In genomic region chr1:183636334-183636682, GRCh38 we compare ENCODE assay signal across 8 cellular contexts. TPM values are rescaled to one million over a fixed set of nuclear protein-coding genes. Genes with fewer than 3 reads are reported as not detected.
DNase-seq lines count a peak whose midpoint lies in the region; ATAC-seq and TF ChIP-seq lines count a peak whose summit lies in the region.

No MANE protein-coding gene starts in this region.

- H3K79me2 ChIP-seq in ACC112 (ENCODE audit: control insufficient read depth, insufficient read depth, low read length, unreplicated experiment) = peaks cover 52% of the 10 kb centered on the region

- H3K9ac ChIP-seq in mucosa of stomach (ENCODE audit: low read length) = peak overlapping the region; percentile 90

- H2AFZ ChIP-seq in ACC112 (ENCODE audit: low read length, unreplicated experiment) = peak overlapping the region; percentile 80

- H3K9me3 ChIP-seq in breast epithelium = no peaks in the 10 kb centered on the region
- H3K9me3 ChIP-seq in mucosa of stomach (ENCODE audit: control insufficient read depth, low read length) = no peaks in the 10 kb centered on the region

- no peaks in the 10 kb centered on the region for H3K27me3 ChIP-seq in ACC112 (ENCODE audit: insufficient read depth, low read length)
- no peaks in the 10 kb centered on the region for H3K27me3 ChIP-seq in breast epithelium
- no peaks in the 10 kb centered on the region for H3K27me3 ChIP-seq in mucosa of stomach (ENCODE audit: control insufficient read depth, insufficient read depth, low read length)

- H3K27ac ChIP-seq in ACC112 (ENCODE audit: low read depth, low read length) = peak overlapping the region; percentile 38; the same call in 1 of the 2 replicates
- peak overlapping the region; percentile 94 to 97 for H3K27ac ChIP-seq in breast epithelium

- no peak for TF ChIP-seq CTCF in breast epithelium (IDR thresholded peaks at IDR 0.05)

- H3K4me3 ChIP-seq in ACC112 (ENCODE audit: low read depth, low read length) = peak overlapping the region; percentile 92
- peak overlapping the region; percentile 90 to 92 (median 91) for H3K4me3 ChIP-seq in breast epithelium
- peak overlapping the region; percentile 95 for H3K4me3 ChIP-seq in mucosa of stomach (ENCODE audit: low read length)

- peak; percentile 0 for ATAC-seq in HG02798 (IDR thresholded peaks at IDR 0.05; ENCODE audit: poor library complexity, unreplicated experiment)

- peaks cover 16% of the 10 kb centered on the region for H3K4me1 ChIP-seq in ACC112 (ENCODE audit: control insufficient read depth, insufficient read depth, low read length, unreplicated experiment)
- peaks cover 0 to 3% of the 10 kb centered on the region in 2 donors for H3K4me1 ChIP-seq in breast epithelium
- peaks cover 7% of the 10 kb centered on the region for H3K4me1 ChIP-seq in mucosa of stomach (ENCODE audit: control insufficient read depth, insufficient read depth, low read length)

- H3K36me3 ChIP-seq in ACC112 (ENCODE audit: insufficient read depth, low read length) (0 out of 2 replicates have a peak, but pooled peaks cover 4% of the 10 kb centered on the region), breast epithelium (peaks cover 5% of the 10 kb centered on the region), mucosa of stomach (ENCODE audit: control insufficient read depth, insufficient read depth, low read length) (no peaks in the 10 kb centered on the region)

- DNase-seq in breast epithelium (ENCODE audit: low spot score in 2 of 2) = no peak
- no peak for DNase-seq in kidney glomerular epithelial cell (lab: John Stamatoyannopoulos, UW)
- DNase-seq in DMS53 (lab: John Stamatoyannopoulos, UW) = no peak
- no peak for DNase-seq in DMS79 (lab: John Stamatoyannopoulos, UW)
- DNase-seq in inferior parietal cortex (ENCODE audit: extremely low spot score) = no peak

- TF ChIP-seq POLR2A in breast epithelium (IDR thresholded peaks at IDR 0.05) = no peak

- intact Hi-C loops in breast epithelium (cut with DNase I; ENCODE audit: low total_unique reads) = no loop called here

RNA-seq across cellular contexts. Expression of gene ARPC5, which starts 0.7 kb away (rescaled TPM):
- total RNA-seq in breast epithelium = 10 to 100 TPM; 60.8 to 80.8 (median 70.8) TPM

RNA-seq across cellular contexts. Expression of gene APOBEC4, which starts 16.8 kb away (rescaled TPM):
- total RNA-seq in breast epithelium = not detected

RNA-seq across cellular contexts. Expression of gene NCF2, which starts 46.0 kb away (rescaled TPM):
- 10 to 100 TPM in 2 of 3 donors, 1 to 10 TPM in 1; 4.6 to 45.0 (median 13.0) TPM for total RNA-seq in breast epithelium
